8 cellular contexts compared by ENCODE assay signal in genomic region chr14:67695394-67695949, GRCh38. TPM values are rescaled to one million over a fixed set of nuclear protein-coding genes. Genes with fewer than 3 reads are reported as not detected.
DNase-seq lines count a peak whose midpoint lies in the region; ATAC-seq and TF ChIP-seq lines count a peak whose summit lies in the region.

Gene RDH11 (minus strand): TSS chr14:67695764. CDS start chr14:67695703, 61 bp downstream.

- H3K9me2 ChIP-seq in Loucy (replicated peaks; ENCODE audit: low read depth, low read length) = no peaks in the 10 kb centered on the region

- peaks cover 3% of the 10 kb centered on the region for H3K27me3 Mint-ChIP-seq in nephron progenitor cell (ENCODE audit: low read depth, poor library complexity)
- no peaks in the 10 kb centered on the region for H3K27me3 Mint-ChIP-seq in stimulated activated naive CD8-positive, alpha-beta T cell treated with anti-CD3 and anti-CD28 coated beads, Interleukin-15, amount 100 ng/mL, for 72 hours

- peak within 1 kb of the TSS; percentile 91 for H3K9ac ChIP-seq in Loucy (ENCODE audit: low read depth, low read length, poor library complexity, severe bottlenecking)

- no peaks in the 10 kb centered on the region for H3K27me3 ChIP-seq in Loucy (ENCODE audit: insufficient read depth, low read length, poor library complexity, severe bottlenecking)

- H3K9me3 Mint-ChIP-seq in nephron progenitor cell = no peaks in the 10 kb centered on the region
- no peaks in the 10 kb centered on the region for H3K9me3 Mint-ChIP-seq in stimulated activated naive CD8-positive, alpha-beta T cell treated with anti-CD3 and anti-CD28 coated beads, Interleukin-15, amount 100 ng/mL, for 72 hours

- peak within 1 kb of the TSS; percentile 96 for H3K4me3 Mint-ChIP-seq in nephron progenitor cell
- H3K4me3 Mint-ChIP-seq in stimulated activated naive CD8-positive, alpha-beta T cell treated with anti-CD3 and anti-CD28 coated beads, Interleukin-15, amount 100 ng/mL, for 72 hours = peak within 1 kb of the TSS; percentile 88

- peaks cover 35% of the 10 kb centered on the region for H4K20me1 ChIP-seq in Loucy (ENCODE audit: insufficient read depth, low read length, poor library complexity, severe bottlenecking)

- peak; percentile 94 for DNase-seq in EL
- DNase-seq in H4 (ENCODE audit: low spot score) = peak; percentile 89
- DNase-seq in SHP77 treated with DMSO at 0.1 percent for 48 hours (lab: John Stamatoyannopoulos, UW) = peak; percentile 84
- DNase-seq in activated effector memory CD4-positive, alpha-beta T cell treated with anti-CD3 and anti-CD28 coated beads, Interleukin-2, amount 50 U/mL, for 16 hours = peak; percentile 93
- DNase-seq in fibroblast of the aortic adventitia (ENCODE audit: low read depth) = peak; percentile 89
- DNase-seq in nephron progenitor cell = peak; percentile 82
- DNase-seq in stimulated activated naive CD8-positive, alpha-beta T cell treated with anti-CD3 and anti-CD28 coated beads, Interleukin-15, amount 100 ng/mL, for 72 hours = peak; percentile 77 to 86

- ATAC-seq in stimulated activated naive CD8-positive, alpha-beta T cell treated with anti-CD3 and anti-CD28 coated beads, Interleukin-15, amount 100 ng/mL, for 72 hours = peak; percentile 96

- H3K4me1 ChIP-seq in Loucy (ENCODE audit: insufficient read depth, low read length, poor library complexity, severe bottlenecking) = peaks cover 30% of the 10 kb centered on the region

- peak within 1 kb of the TSS; percentile 87 for H2AFZ ChIP-seq in Loucy (ENCODE audit: low read length)

- H3K36me3 Mint-ChIP-seq in nephron progenitor cell (ENCODE audit: low read depth) = peaks cover 20% of the 10 kb centered on the region

- H3F3A ChIP-seq in Loucy (ENCODE audit: low read depth) = no peaks in the 10 kb centered on the region

- H3K36me3 ChIP-seq in Loucy (ENCODE audit: insufficient read depth, low read length) = peaks cover 20% of the 10 kb centered on the region; the same call in 1 of the 2 replicates

- peak within 1 kb of the TSS; percentile 97 for H3K27ac Mint-ChIP-seq in nephron progenitor cell
- peak within 1 kb of the TSS; percentile 84 to 96 for H3K27ac Mint-ChIP-seq in stimulated activated naive CD8-positive, alpha-beta T cell treated with anti-CD3 and anti-CD28 coated beads, Interleukin-15, amount 100 ng/mL, for 72 hours

- peak within 1 kb of the TSS; percentile 51 for H3K4me2 ChIP-seq in Loucy (ENCODE audit: low read depth, low read length, poor library complexity, severe bottlenecking)

- peaks cover 35% of the 10 kb centered on the region for H3K4me1 Mint-ChIP-seq in nephron progenitor cell
- peaks cover 27% of the 10 kb centered on the region for H3K4me1 Mint-ChIP-seq in stimulated activated naive CD8-positive, alpha-beta T cell treated with anti-CD3 and anti-CD28 coated beads, Interleukin-15, amount 100 ng/mL, for 72 hours

- no peaks in the 10 kb centered on the region for H3K9me3 ChIP-seq in Loucy (ENCODE audit: insufficient read depth, low read depth, low read length)

- H3K79me2 ChIP-seq in Loucy (ENCODE audit: insufficient read depth, low read length) = peaks cover 51% of the 10 kb centered on the region

- TF ChIP-seq CTCF in Loucy (conservative IDR thresholded peaks at IDR 0.05; ENCODE audit: low read length) (no peak), fibroblast of the aortic adventitia (IDR thresholded peaks at IDR 0.05; ENCODE audit: insufficient read depth, low read length) (no peak), nephron progenitor cell (IDR thresholded peaks at IDR 0.05) (no peak)

- H3K4me3 ChIP-seq in Loucy (ENCODE audit: low read length, poor library complexity, severe bottlenecking) = peak within 1 kb of the TSS; percentile 80
- peak within 1 kb of the TSS; percentile 97 for H3K4me3 ChIP-seq in fibroblast of the aortic adventitia (ENCODE audit: low read depth, low read length)

RNA-seq across cellular contexts. Expression of gene RDH11, which starts in this region (rescaled TPM):
- total RNA-seq in H4 (2014; rRNA removed; shearing (Covaris generic)) = 115 and 116 TPM in 2 replicates
- total RNA-seq in fibroblast of the aortic adventitia (ENCODE audit: low replicate concordance) = 78.9 and 110 TPM in 2 replicates

Comparison
In these comparisons a context has a peak if more than half of its experiments do, and no peak if none do; other contexts are left out.
1. Peak in every context shown above with its lines: DNase-seq, ATAC-seq and H3K4me3 ChIP-seq.